In the genomic region with DNA sequence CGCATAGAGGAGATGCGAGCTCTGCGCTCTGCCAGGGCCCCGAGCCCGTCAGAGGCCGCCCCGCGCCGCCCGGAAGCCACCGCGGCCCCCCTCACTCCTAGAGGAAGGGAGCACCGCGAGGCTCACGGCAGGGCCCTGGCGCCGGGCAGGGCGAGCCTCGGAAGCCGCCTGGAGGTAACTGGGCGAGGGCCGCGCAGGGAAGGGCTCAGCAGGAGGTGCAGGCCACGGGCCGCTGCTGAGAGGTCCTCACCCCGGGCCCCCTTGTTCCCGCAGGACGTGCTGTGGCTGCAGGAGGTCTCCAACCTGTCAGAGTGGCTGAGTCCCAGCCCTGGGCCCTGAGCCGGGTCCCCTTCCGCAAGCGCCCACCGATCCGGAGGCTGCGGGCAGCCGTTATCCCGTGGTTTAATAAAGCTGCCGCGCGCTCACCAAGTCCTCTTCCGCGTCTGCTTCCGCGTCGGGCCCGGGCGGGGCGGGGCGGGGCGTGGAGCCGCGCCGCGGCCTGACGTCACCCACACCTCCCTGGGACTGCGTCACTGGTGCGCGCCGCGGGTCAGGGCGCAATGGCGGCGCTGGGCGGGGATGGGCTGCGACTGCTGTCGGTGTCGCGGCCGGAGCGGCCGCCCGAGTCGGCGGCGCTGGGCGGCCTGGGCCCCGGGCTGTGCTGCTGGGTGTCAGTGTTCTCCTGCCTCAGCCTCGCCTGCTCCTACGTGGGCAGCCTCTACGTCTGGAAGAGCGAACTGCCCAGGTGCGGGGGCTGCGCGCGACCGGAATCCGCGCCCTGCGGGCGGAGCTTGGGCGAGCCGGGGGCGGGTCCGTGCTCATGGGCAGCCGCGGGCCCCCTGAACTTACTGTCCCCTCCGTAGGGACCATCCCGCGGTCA, we compare ENCODE assay signal across 8 cellular contexts.
DNase-seq lines count a peak whose midpoint lies in the region; ATAC-seq and TF ChIP-seq lines count a peak whose summit lies in the region.

A gene with protein sequence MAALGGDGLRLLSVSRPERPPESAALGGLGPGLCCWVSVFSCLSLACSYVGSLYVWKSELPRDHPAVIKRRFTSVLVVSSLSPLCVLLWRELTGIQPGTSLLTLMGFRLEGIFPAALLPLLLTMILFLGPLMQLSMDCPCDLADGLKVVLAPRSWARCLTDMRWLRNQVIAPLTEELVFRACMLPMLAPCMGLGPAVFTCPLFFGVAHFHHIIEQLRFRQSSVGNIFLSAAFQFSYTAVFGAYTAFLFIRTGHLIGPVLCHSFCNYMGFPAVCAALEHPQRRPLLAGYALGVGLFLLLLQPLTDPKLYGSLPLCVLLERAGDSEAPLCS (plus strand): TSS at position 546 of the 880 bp plus-strand sequence. CDS start 15 bp downstream, at position 561.

- TF ChIP-seq CTCF in VCaP (conservative IDR thresholded peaks at IDR 0.05) = no peak

- DNase-seq in 8988T (peak; percentile 98), NCI-H2107 treated with DMSO at 0.1 percent for 48 hours (lab: John Stamatoyannopoulos, UW; ENCODE audit: unreplicated experiment) (peak; percentile 54), T47D (ENCODE audit: low read depth in 1 of 2, low spot score in 1 of 2) (peak; percentile 94 to 96), iPS-NIHi7 (ENCODE audit: extremely low spot score) (peak; percentile 95), smooth muscle cell of the brain vasculature (ENCODE audit: low read depth, low spot score) (peak; percentile 75)

- in situ Hi-C loops in T47D (cut with HindIII; ENCODE audit: low pct_unique_long_range_greater_than_20kb, low sequenced_read_pairs) = no loop called here

- peak; percentile 61 for ATAC-seq in GM18519 (IDR thresholded peaks at IDR 0.05; ENCODE audit: low FRiP score, unreplicated experiment)
- ATAC-seq in HG03060 (IDR thresholded peaks at IDR 0.05; ENCODE audit: low read depth, unreplicated experiment) = peak; percentile 54

- H3K27ac ChIP-seq in VCaP = peak within 1 kb of the TSS; percentile 94

Comparison
In these comparisons a context has a peak if more than half of its experiments do, and no peak if none do; other contexts are left out.
1. Peak in every context shown above with its lines: DNase-seq, ATAC-seq and H3K27ac ChIP-seq.